ENCODE assay signal across 17 cellular contexts in genomic region chrX:153800177-153800722, GRCh38. TPM values are rescaled to one million over a fixed set of nuclear protein-coding genes. Genes with fewer than 3 reads are reported as not detected.
"Had no signal": no experiment of that assay in that cellular context is flagged by ENCODE, and none has a peak within 500 bp of the region (broad histone marks: within the 10 kb centered on the region; RNA-seq: fewer than 3 reads in every experiment).

No MANE protein-coding gene starts in this region.

- H3K4me1 ChIP-seq: gastrocnemius medialis had no signal

- H3K9me3 ChIP-seq: gastrocnemius medialis, lower lobe of right lung, neutrophil had no signal

- ATAC-seq: activated CD8-positive, alpha-beta T cell treated with anti-CD3 and anti-CD28 coated beads for 36 hours; activated T-cell treated with anti-CD3 and anti-CD28 coated beads, Interleukin-2, amount 50 U/mL, for 72 hours; lower lobe of right lung; naive thymus-derived CD4-positive, alpha-beta T cell; sciatic nerve had no signal

- H3K9me3 Mint-ChIP-seq: activated CD8-positive, alpha-beta T cell treated with anti-CD3 and anti-CD28 coated beads for 36 hours; activated naive CD8-positive, alpha-beta T cell treated with anti-CD3 and anti-CD28 coated beads, Interleukin-2, amount 10 ng/mL, durations not matched to agents 7 days and 5 days; activated T-cell treated with anti-CD3 and anti-CD28 coated beads, Interleukin-2, amount 50 U/mL, for 72 hours; naive thymus-derived CD4-positive, alpha-beta T cell had no signal

- H3K4me3 Mint-ChIP-seq: activated CD8-positive, alpha-beta T cell treated with anti-CD3 and anti-CD28 coated beads for 36 hours; activated naive CD8-positive, alpha-beta T cell treated with anti-CD3 and anti-CD28 coated beads, Interleukin-2, amount 10 ng/mL, durations not matched to agents 7 days and 5 days; activated T-cell treated with anti-CD3 and anti-CD28 coated beads, Interleukin-2, amount 50 U/mL, for 72 hours; naive thymus-derived CD4-positive, alpha-beta T cell had no signal

- H3K27ac Mint-ChIP-seq: activated CD8-positive, alpha-beta T cell treated with anti-CD3 and anti-CD28 coated beads for 36 hours; activated naive CD8-positive, alpha-beta T cell treated with anti-CD3 and anti-CD28 coated beads, Interleukin-2, amount 10 ng/mL, durations not matched to agents 7 days and 5 days; activated T-cell treated with anti-CD3 and anti-CD28 coated beads, Interleukin-2, amount 50 U/mL, for 72 hours; progenitor cell of endocrine pancreas had no signal

- H3K4me3 ChIP-seq: gastrocnemius medialis, lower lobe of right lung, spleen had no signal

- H3K27me3 ChIP-seq: gastrocnemius medialis, spleen had no signal

- H3K27me3 Mint-ChIP-seq: activated CD8-positive, alpha-beta T cell treated with anti-CD3 and anti-CD28 coated beads for 36 hours; activated naive CD8-positive, alpha-beta T cell treated with anti-CD3 and anti-CD28 coated beads, Interleukin-2, amount 10 ng/mL, durations not matched to agents 7 days and 5 days; naive thymus-derived CD4-positive, alpha-beta T cell; progenitor cell of endocrine pancreas had no signal

- DNase-seq: activated CD4-positive, alpha-beta T cell treated with anti-CD3 and anti-CD28 coated beads for 4 hours; activated CD8-positive, alpha-beta memory T cell treated with anti-CD3 and anti-CD28 coated beads, Interleukin-2, amount 50 U/mL, for 4 hours; activated CD8-positive, alpha-beta T cell treated with anti-CD3 and anti-CD28 coated beads for 36 hours; activated gamma-delta T cell treated with Interleukin-2 at 50 U/mL for 16 hours; activated naive CD8-positive, alpha-beta T cell treated with anti-CD3 and anti-CD28 coated beads, Interleukin-2, amount 10 ng/mL, durations not matched to agents 7 days and 5 days; activated T-cell treated with anti-CD3 and anti-CD28 coated beads, Interleukin-2, amount 50 U/mL, for 72 hours; gastrocnemius medialis; lower lobe of right lung; naive thymus-derived CD4-positive, alpha-beta T cell; spleen; stimulated activated CD4-positive, alpha-beta T cell treated with anti-CD3 and anti-CD28 coated beads, Interleukin-2, amount 100 ng/mL, for 24 hours; stimulated activated naive CD4-positive, alpha-beta T cell treated with Interleukin-2 at 50 U/mL for 16 hours; WERI-Rb-1 had no signal

- H3K27ac ChIP-seq: lower lobe of right lung, neutrophil, spleen, WERI-Rb-1 had no signal

RNA-seq across cellular contexts. Expression of gene SRPK3, which starts 19.4 kb away (rescaled TPM):
- total RNA-seq: activated naive CD8-positive, alpha-beta T cell treated with anti-CD3 and anti-CD28 coated beads, Interleukin-2, amount 10 ng/mL, durations not matched to agents 7 days and 5 days; activated T-cell treated with anti-CD3 and anti-CD28 coated beads, Interleukin-2, amount 50 U/mL, for 72 hours; astrocyte; lower lobe of right lung; naive thymus-derived CD4-positive, alpha-beta T cell; progenitor cell of endocrine pancreas; spleen had no signal
- polyA plus RNA-seq: naive thymus-derived CD4-positive, alpha-beta T cell had no signal

RNA-seq across cellular contexts. Expression of gene PLXNB3, which starts 36.2 kb away (rescaled TPM):
- polyA plus RNA-seq: naive thymus-derived CD4-positive, alpha-beta T cell had no signal
